14 cellular contexts compared by ENCODE assay signal in genomic region chr12:120125792-120126634, GRCh38. TPM values are rescaled to one million over a fixed set of nuclear protein-coding genes. Genes with fewer than 3 reads are reported as not detected.
DNase-seq lines count a peak whose midpoint lies in the region; ATAC-seq, FAIRE-seq and TF ChIP-seq lines count a peak whose summit lies in the region.
"Had no signal": no experiment of that assay in that cellular context is flagged by ENCODE, and none has a peak within 500 bp of the region (broad histone marks: within the 10 kb centered on the region; RNA-seq: fewer than 3 reads in every experiment).

No MANE protein-coding gene starts in this region.

- no peak overlapping the region for H3K4me2 ChIP-seq in GM23248 (ENCODE audit: unreplicated experiment)
- no peak overlapping the region for H3K4me2 ChIP-seq in K562 (ENCODE audit: insufficient read depth, low read length)

- H3K9me2 ChIP-seq in GM23248 (ENCODE audit: insufficient read depth) = no peaks in the 10 kb centered on the region

- H3K27ac ChIP-seq in AG04450 (ENCODE audit: low read depth, low read length) (peak overlapping the region; percentile 11), GM23248 (peak overlapping the region; percentile 25), K562 (ENCODE audit: extremely low read depth, low read depth, low read length) (no peak overlapping the region), lower lobe of right lung (peak overlapping the region; percentile 67)
- H3K27ac ChIP-seq: parathyroid adenoma had no signal

- H3K79me2 ChIP-seq in GM23248 (ENCODE audit: insufficient read depth) (no peaks in the 10 kb centered on the region), K562 (ENCODE audit: control insufficient read depth, insufficient read depth, low read length) (no peaks in the 10 kb centered on the region)
- H3K79me2 ChIP-seq: parathyroid adenoma had no signal

- H3F3A ChIP-seq in GM23248 (ENCODE audit: insufficient read depth) = peaks cover 39% of the 10 kb centered on the region

- H3K27me3 ChIP-seq in AG04450 (ENCODE audit: control insufficient read depth, insufficient read depth, low read length) (no peaks in the 10 kb centered on the region), GM23248 (replicated peaks; ENCODE audit: insufficient read depth) (no peaks in the 10 kb centered on the region), K562 (ENCODE audit: control insufficient read depth in 2 of 2, insufficient read depth in 2 of 2, low read length in 2 of 2) (no peaks in the 10 kb centered on the region), lower lobe of right lung (ENCODE audit: low read depth) (no peaks in the 10 kb centered on the region)

- H3K36me3 ChIP-seq in GM23248 (ENCODE audit: low read depth) = peaks cover 38% of the 10 kb centered on the region
- H3K36me3 ChIP-seq in K562 (ENCODE audit: control insufficient read depth, insufficient read depth, low read length) = peaks cover 46% of the 10 kb centered on the region
- peaks cover 49% of the 10 kb centered on the region for H3K36me3 ChIP-seq in lower lobe of right lung

- no peak for TF ChIP-seq EP300 in K562 (IDR thresholded peaks at IDR 0.05; ENCODE audit: low read length)

- H4K20me1 ChIP-seq in GM23248 (ENCODE audit: insufficient read depth) = no peaks in the 10 kb centered on the region
- H4K20me1 ChIP-seq in K562 (replicated peaks; ENCODE audit: control insufficient read depth, insufficient read depth, low read length) = peaks cover 5% of the 10 kb centered on the region; the same call in 1 of the 2 replicates

- CTCF ChIA-PET in AG04450 (lab: Charles Lee) (no interaction called here), K562 (lab: Yijun Ruan, JAX; ENCODE audit: low intra/inter-chr PET ratio) (no interaction called here)

- intact Hi-C loops in K562 (cut with micrococcal nuclease) (no loop called here), lower lobe of right lung (cut with DNase I) (no loop called here)

- H3K9me1 ChIP-seq in K562 (ENCODE audit: control insufficient read depth, insufficient read depth, low read length) = no peaks in the 10 kb centered on the region

- H3K9me3 ChIP-seq in AG04450 (ENCODE audit: control insufficient read depth, insufficient read depth, low read length) (no peaks in the 10 kb centered on the region), GM23248 (ENCODE audit: low read depth) (no peaks in the 10 kb centered on the region), K562 (replicated peaks; ENCODE audit: control insufficient read depth, insufficient read depth, low read depth, low read length) (no peaks in the 10 kb centered on the region), lower lobe of right lung (no peaks in the 10 kb centered on the region)

- 58 to 70% methylated on average over 6 of the region's 6 CpGs for WGBS in GM23248 (ENCODE audit: low coverage in 1 of 2, low lambda C conversion rate in 2 of 2, missing lambda C conversion rate in 2 of 2), 2 experiments
- 63% methylated on average over 6 of the region's 6 CpGs for WGBS in K562 (ENCODE audit: insufficient coverage, low coverage, missing lambda C conversion rate)

- in situ Hi-C loops in GM23248 (cut with MboI) (no loop called here), K562 (cut with MboI) (no loop called here)

- no peak; the same call in 1 of the 2 replicates for TF ChIP-seq POLR2A in K562 (conservative IDR thresholded peaks at IDR 0.05)

- H3K4me1 ChIP-seq in GM23248 (ENCODE audit: insufficient read depth) (0 out of 2 replicates have a peak, but pooled peaks cover 4% of the 10 kb centered on the region), K562 (replicated peaks in 1 of 2; ENCODE audit: control insufficient read depth in 2 of 2, insufficient read depth in 2 of 2, low read length in 2 of 2) (no peaks in the 10 kb centered on the region), lower lobe of right lung (peaks cover 17% of the 10 kb centered on the region)
- H3K4me1 ChIP-seq: parathyroid adenoma had no signal

- POLR2A ChIA-PET in AG04450 (lab: Yijun Ruan, JAX) (interaction anchor here (0.9 to 1.9 kb wide), 5 partner anchors 9 to 166 kb away, joined by 3 to 6 read pairs (median 6); partner anchors contain the start of genes RAB35, RNU4-2 and RPLP0), K562 (lab: Yijun Ruan, JAX) (interaction anchor here (0.6 to 3.3 kb wide), 13 partner anchors 9 to 166 kb away, joined by 3 to 27 read pairs (median 4); partner anchors contain the start of genes GCN1, PXN, RAB35 and RNU4-2)

- DNase-seq in AG04450 (ENCODE audit: low read depth, low spot score) (no peak), GM23248 (peak; percentile 52), K562 (ENCODE audit: extremely low read depth in 1 of 4, low spot score in 3 of 4) (no peak), lower lobe of right lung (no peak), glutamatergic neuron (no peak), GM19238 (ENCODE audit: insufficient read length, low spot score) (no peak), NCI-H226 (no peak)
- DNase-seq: activated B cell treated with CpG ODN at 0.5 μM for 24 hours, amygdala, NCI-H2171 had no signal

- BruUV-seq in K562 (replicated peaks; lab: Mats Ljungman, UMichigan) = no TSS peak

- ATAC-seq in K562 = peak; percentile 19
- ATAC-seq in lower lobe of right lung = peak; percentile 5 to 13
- ATAC-seq in GM21515 (IDR thresholded peaks at IDR 0.05; ENCODE audit: unreplicated experiment) = no peak
- ATAC-seq: GM12878 had no signal

- no peak overlapping the region for H3K27ac Mint-ChIP-seq in glutamatergic neuron (ENCODE audit: unreplicated experiment)
- H3K27ac Mint-ChIP-seq: activated B cell treated with CpG ODN at 0.5 μM for 24 hours had no signal

- no peak overlapping the region for H3K9ac ChIP-seq in GM23248
- H3K9ac ChIP-seq in K562 (ENCODE audit: insufficient read depth in 1 of 2, low read depth in 2 of 2, low read length in 2 of 2) = no peak overlapping the region; a peak in 1 of 4 replicates
- H3K9ac ChIP-seq: parathyroid adenoma had no signal

- no peak overlapping the region for H2AFZ ChIP-seq in GM23248
- no peak overlapping the region for H2AFZ ChIP-seq in K562 (ENCODE audit: low read depth, low read length)
- H2AFZ ChIP-seq: parathyroid adenoma had no signal

- H3K4me3 ChIP-seq in AG04450 (ENCODE audit: low read depth, low read length) (no peak overlapping the region), GM23248 (no peak overlapping the region), K562 (no peak overlapping the region), lower lobe of right lung (no peak overlapping the region)
- H3K4me3 ChIP-seq: GM12878 had no signal

- H3K27me3 Mint-ChIP-seq in glutamatergic neuron (ENCODE audit: unreplicated experiment) = peaks cover 3% of the 10 kb centered on the region
- H3K27me3 Mint-ChIP-seq: activated B cell treated with CpG ODN at 0.5 μM for 24 hours had no signal

- peaks cover 3% of the 10 kb centered on the region for H3K36me3 Mint-ChIP-seq in glutamatergic neuron (ENCODE audit: unreplicated experiment)

- no peaks in the 10 kb centered on the region for H3K4me1 Mint-ChIP-seq in glutamatergic neuron (ENCODE audit: low read depth, unreplicated experiment)

- FAIRE-seq in K562 (lab: Jason Lieb, UNC) = no peak
- FAIRE-seq: GM12878, HTR-8/SVneo had no signal

- TF ChIP-seq RAD21 in K562 (CRISPR knock-in tag; conservative IDR thresholded peaks at IDR 0.05 in 1 of 2, IDR thresholded peaks at IDR 0.05 in 1 of 2) = no peak

- H3K4me3 Mint-ChIP-seq in glutamatergic neuron (ENCODE audit: unreplicated experiment) = no peak overlapping the region
- H3K4me3 Mint-ChIP-seq: activated B cell treated with CpG ODN at 0.5 μM for 24 hours had no signal

- no peaks in the 10 kb centered on the region for H3K9me3 Mint-ChIP-seq in glutamatergic neuron (ENCODE audit: unreplicated experiment)
- H3K9me3 Mint-ChIP-seq: activated B cell treated with CpG ODN at 0.5 μM for 24 hours had no signal

- TF ChIP-seq CTCF in AG04450 (IDR thresholded peaks at IDR 0.05; ENCODE audit: low read depth, low read length) = no peak
- no peak for TF ChIP-seq CTCF in K562 (IDR thresholded peaks at IDR 0.05 in 2 of 3, conservative IDR thresholded peaks at IDR 0.05 in 1 of 3; ENCODE audit: insufficient read depth in 2 of 3, low read depth in 1 of 3, low read length in 3 of 3)
- no peak for TF ChIP-seq CTCF in lower lobe of right lung (IDR thresholded peaks at IDR 0.05)
- TF ChIP-seq CTCF in glutamatergic neuron (IDR thresholded peaks at IDR 0.05; ENCODE audit: partially characterized antibody, unreplicated experiment) = no peak

RNA-seq across cellular contexts. Expression of gene RAB35, which starts 9.5 kb away (rescaled TPM):
- polyA plus RNA-seq in AG04450 (2011; rRNA removed) (52.9 and 64.9 TPM in 2 replicates), GM23248 (2016; fragmentation: Nextera tagmentation; extraction: Ambion mirVana) (28.2 and 28.7 TPM in 2 replicates), K562 (2011; rRNA removed) (32.4 and 45.4 TPM in 2 replicates), K562 (2014; fragmentation: Illumina TruSeq; extraction: Trizol) (42.0 and 54.4 TPM in 2 replicates), K562 (2014; fragmentation: Nextera tagmentation; extraction: Ambion mirVana) (under 1 TPM; 0.65 to 0.94 TPM), K562 (2014; rRNA removed) (49.1 and 50.6 TPM in 2 replicates)
- 84.4 and 106 TPM in 2 replicates for polyA minus RNA-seq in AG04450 (2011; rRNA and poly(A)+ RNA removed)
- total RNA-seq in GM23248 (2014; rRNA removed; shearing (Covaris generic)) = 32.0 and 37.1 TPM in 2 replicates
- total RNA-seq in K562 (2011; cell fraction: chromatin; rRNA removed; ENCODE audit: low replicate concordance) = 15.2 and 30.6 TPM in 2 replicates
- 19.2 and 20.5 TPM in 2 replicates for total RNA-seq in K562 (2011; cell fraction: nucleolus; rRNA removed)
- total RNA-seq in K562 (2011; cell fraction: nucleoplasm; rRNA removed) = 14.8 and 17.9 TPM in 2 replicates
- total RNA-seq in K562 (2014; rRNA removed) (38.9 and 47.9 TPM in 2 replicates), K562 (2014; rRNA removed; fragmentation: Illumina TruSeq; extraction: Trizol) (19.5 and 22.9 TPM in 2 replicates), K562 (2015; rRNA removed; fragmentation: Illumina TruSeq; extraction: Trizol) (36.0 and 36.6 TPM in 2 replicates), K562 (2021) (66.8 and 76.3 TPM in 2 replicates), lower lobe of right lung (48.2 TPM), glutamatergic neuron (ENCODE audit: unreplicated experiment) (57.2 TPM)
- 39.4 and 72.9 TPM in 2 replicates for polyA plus RNA-seq in K562 (2011; cell fraction: cytosol; rRNA removed)
- polyA plus RNA-seq in K562 (2011; cell fraction: nucleus; rRNA removed) = 23.4 and 33.0 TPM in 2 replicates
- polyA plus RNA-seq in K562 (2012) = 42.4 and 50.7 TPM in 2 replicates
- 50.9 and 115 TPM in 2 replicates for polyA minus RNA-seq in K562 (2011; rRNA and poly(A)+ RNA removed)
- 29.8 and 41.0 TPM in 2 replicates for polyA minus RNA-seq in K562 (2011; cell fraction: cytosol; rRNA and poly(A)+ RNA removed)
- polyA minus RNA-seq in K562 (2011; cell fraction: nucleus; rRNA and poly(A)+ RNA removed) = 6.7 and 6.9 TPM in 2 replicates
